8 cellular contexts compared by ENCODE assay signal in genomic region chr15:51750942-51751686, GRCh38. TPM values are rescaled to one million over a fixed set of nuclear protein-coding genes. Genes with fewer than 3 reads are reported as not detected.
DNase-seq lines count a peak whose midpoint lies in the region; ATAC-seq and TF ChIP-seq lines count a peak whose summit lies in the region.

Gene TMOD2 (plus strand): TSS chr15:51751597. CDS start chr15:51766442, 14,845 bp downstream.

- H3F3A ChIP-seq in GM23338 (replicated peaks; ENCODE audit: low read depth): no peaks in the 10 kb centered on the region; the same call in 1 of the 2 replicates

- peaks cover 4% of the 10 kb centered on the region; the same call in 1 of the 2 replicates for H4K20me1 ChIP-seq in GM23338 (replicated peaks; ENCODE audit: insufficient read depth)

- H2AFZ ChIP-seq in GM23338: peak within 1 kb of the TSS; percentile 100

- H3K36me3 Mint-ChIP-seq in GM23338 (ENCODE audit: low read depth) (no peaks in the 10 kb centered on the region), memory B cell (peaks cover 6% of the 10 kb centered on the region)
- peaks cover 18% of the 10 kb centered on the region for H3K36me3 Mint-ChIP-seq in activated CD4-positive, alpha-beta T cell treated with anti-CD3 and anti-CD28 coated beads, Interleukin-2, amount 10 ng/mL, durations not matched to agents 7 days and 5 days (ENCODE audit: low read depth)

- H3K4me3 ChIP-seq in GM23338: peak within 1 kb of the TSS; percentile 95
- peak within 1 kb of the TSS; percentile 46 for H3K4me3 ChIP-seq in MG63
- H3K4me3 ChIP-seq in effector memory CD4-positive, alpha-beta T cell (ENCODE audit: insufficient read depth, low read depth, low read length, poor library complexity, severe bottlenecking): peak within 1 kb of the TSS; percentile 57

- no peaks in the 10 kb centered on the region for H3K9me3 ChIP-seq in MG63
- no peaks in the 10 kb centered on the region for H3K9me3 ChIP-seq in effector memory CD4-positive, alpha-beta T cell (ENCODE audit: control insufficient read depth, low read length)

- H3K79me2 ChIP-seq in GM23338 (replicated peaks; ENCODE audit: insufficient read depth): no peaks in the 10 kb centered on the region

- TF ChIP-seq CTCF in GM10248 (IDR thresholded peaks at IDR 0.05; ENCODE audit: control extremely low read depth, extremely low read depth, low read depth, missing control alignments) (no peak), GM23338 (conservative IDR thresholded peaks at IDR 0.05; ENCODE audit: low read depth in 2 of 2) (no peak)

- peaks cover 11% of the 10 kb centered on the region; the same call in 1 of the 2 replicates for H3K4me1 ChIP-seq in GM23338 (ENCODE audit: insufficient read depth)
- no peaks in the 10 kb centered on the region for H3K4me1 ChIP-seq in effector memory CD4-positive, alpha-beta T cell (ENCODE audit: control insufficient read depth, insufficient read depth, low read length, poor library complexity, severe bottlenecking)

- POLR2A ChIA-PET in GM10248 (lab: Yijun Ruan, JAX): no interaction called here
- POLR2A ChIA-PET in activated CD4-positive, alpha-beta T cell treated with anti-CD3 and anti-CD28 coated beads, Interleukin-2, amount 10 ng/mL, durations not matched to agents 7 days and 5 days (lab: Charles Lee): no interaction called here

- ATAC-seq in GM23338 (peak; percentile 93), memory B cell (ENCODE audit: low read depth) (peak; percentile 84)

- H3K27me3 Mint-ChIP-seq in GM23338 (ENCODE audit: insufficient read depth, low read depth, poor library complexity): peaks cover 38% of the 10 kb centered on the region
- peaks cover 38% of the 10 kb centered on the region for H3K27me3 Mint-ChIP-seq in activated CD4-positive, alpha-beta T cell treated with anti-CD3 and anti-CD28 coated beads, Interleukin-2, amount 10 ng/mL, durations not matched to agents 7 days and 5 days
- no peaks in the 10 kb centered on the region for H3K27me3 Mint-ChIP-seq in memory B cell

- no peak within 1 kb of the TSS for H3K27ac Mint-ChIP-seq in GM23338
- H3K27ac Mint-ChIP-seq in activated CD4-positive, alpha-beta T cell treated with anti-CD3 and anti-CD28 coated beads, Interleukin-2, amount 10 ng/mL, durations not matched to agents 7 days and 5 days: no peak within 1 kb of the TSS
- H3K27ac Mint-ChIP-seq in memory B cell: peak within 1 kb of the TSS; percentile 83

- H3K4me3 Mint-ChIP-seq in GM23338 (peak within 1 kb of the TSS; percentile 92), memory B cell (peak within 1 kb of the TSS; percentile 99)
- H3K4me3 Mint-ChIP-seq in activated CD4-positive, alpha-beta T cell treated with anti-CD3 and anti-CD28 coated beads, Interleukin-2, amount 10 ng/mL, durations not matched to agents 7 days and 5 days: peak within 1 kb of the TSS; percentile 82

- H3K4me2 ChIP-seq in GM23338: peak within 1 kb of the TSS; percentile 84

- H3K9me3 Mint-ChIP-seq in GM23338: no peaks in the 10 kb centered on the region
- peaks cover 9% of the 10 kb centered on the region for H3K9me3 Mint-ChIP-seq in activated CD4-positive, alpha-beta T cell treated with anti-CD3 and anti-CD28 coated beads, Interleukin-2, amount 10 ng/mL, durations not matched to agents 7 days and 5 days
- H3K9me3 Mint-ChIP-seq in memory B cell: no peaks in the 10 kb centered on the region

- H3K27ac ChIP-seq in GM23338 (ENCODE audit: low read depth): no peak within 1 kb of the TSS
- no peak within 1 kb of the TSS for H3K27ac ChIP-seq in effector memory CD4-positive, alpha-beta T cell (ENCODE audit: insufficient read depth, low read length, poor library complexity, severe bottlenecking)

- CTCF ChIA-PET in GM10248 (lab: Yijun Ruan, JAX): interaction anchor here (0.8 to 1.8 kb wide), 4 partner anchors 10 to 101 kb away, joined by 3 to 6 read pairs (median 4); no protein-coding TSS in a partner anchor
- CTCF ChIA-PET in activated CD4-positive, alpha-beta T cell treated with anti-CD3 and anti-CD28 coated beads, Interleukin-2, amount 10 ng/mL, durations not matched to agents 7 days and 5 days (lab: Charles Lee): interaction anchor here (2.0 kb wide), 1 partner anchor 15 kb away, joined by 8 read pairs; the partner anchor contains the start of gene LYSMD2

- H3K36me3 ChIP-seq in GM23338 (ENCODE audit: insufficient read depth) (no peaks in the 10 kb centered on the region), MG63 (no peaks in the 10 kb centered on the region)
- H3K36me3 ChIP-seq in effector memory CD4-positive, alpha-beta T cell (ENCODE audit: control insufficient read depth, insufficient read depth, low read length): no peaks in the 10 kb centered on the region

- H3K4me1 Mint-ChIP-seq in GM23338 (peaks cover 9% of the 10 kb centered on the region), memory B cell (peaks cover 39% of the 10 kb centered on the region)
- peaks cover 38% of the 10 kb centered on the region for H3K4me1 Mint-ChIP-seq in activated CD4-positive, alpha-beta T cell treated with anti-CD3 and anti-CD28 coated beads, Interleukin-2, amount 10 ng/mL, durations not matched to agents 7 days and 5 days

- H3K27me3 ChIP-seq in GM23338 (ENCODE audit: insufficient read depth) (peaks cover 50% of the 10 kb centered on the region), MG63 (peaks cover 60% of the 10 kb centered on the region)
- no peaks in the 10 kb centered on the region for H3K27me3 ChIP-seq in effector memory CD4-positive, alpha-beta T cell (replicated peaks; ENCODE audit: control insufficient read depth, insufficient read depth, low read length, poor library complexity, severe bottlenecking)

- DNase-seq in GM10248 (ENCODE audit: extremely low spot score): peak; percentile 76
- DNase-seq in GM23338 (ENCODE audit: low spot score): peak; percentile 81
- DNase-seq in MG63: peak; percentile 32
- DNase-seq in activated CD4-positive, alpha-beta T cell treated with anti-CD3 and anti-CD28 coated beads, Interleukin-2, amount 10 ng/mL, durations not matched to agents 7 days and 5 days: peak; percentile 42
- peak; percentile 15 to 25 (median 24) for DNase-seq in effector memory CD4-positive, alpha-beta T cell
- peak; percentile 33 to 61 for DNase-seq in memory B cell (ENCODE audit: low spot score in 2 of 2)
- DNase-seq in stimulated activated naive CD4-positive, alpha-beta T cell treated with Interleukin-2 at 50 U/mL for 16 hours (lab: John Stamatoyannopoulos, UW): peak; percentile 26
- DNase-seq in OCI-M1 (lab: John Stamatoyannopoulos, UW): no peak

- no peaks in the 10 kb centered on the region for H3K9me2 ChIP-seq in GM23338 (ENCODE audit: insufficient read depth)

TF ChIP-seq in GM23338, 12 proteins besides CTCF, POLR2A, EP300 and RAD21:
- peak; percentile 36 for TF ChIP-seq EZH2 (IDR thresholded peaks at IDR 0.05; ENCODE audit: low read depth, unreplicated experiment)
- TF ChIP-seq NANOG (IDR thresholded peaks at IDR 0.05; ENCODE audit: borderline replicate concordance): no peak
- TF ChIP-seq ETS1 (IDR thresholded peaks at IDR 0.05): 0 out of 2 replicates have a peak, but pooled peaks have one; percentile 41
- no peak for TF ChIP-seq EZH2phosphoT487 (IDR thresholded peaks at IDR 0.05; ENCODE audit: unreplicated experiment)
- no peak for TF ChIP-seq POLR2AphosphoS5 (IDR thresholded peaks at IDR 0.05; ENCODE audit: low read depth)
- no peak for TF ChIP-seq JUNB (IDR thresholded peaks at IDR 0.05; ENCODE audit: unreplicated experiment)
- no peak for TF ChIP-seq REST (IDR thresholded peaks at IDR 0.05; ENCODE audit: unreplicated experiment)
- TF ChIP-seq ZNF114 (CRISPR knock-in tag; IDR thresholded peaks at IDR 0.05): no peak
- no peak for TF ChIP-seq ZNF331 (CRISPR knock-in tag; IDR thresholded peaks at IDR 0.05; ENCODE audit: low read depth)

RNA-seq across cellular contexts. Expression of gene TMOD2, which starts in this region (rescaled TPM):
- 5.9 and 7.4 TPM in 2 replicates for total RNA-seq in GM23338 (2014; rRNA removed; shearing (Covaris generic))
- 2.8 and 3.0 TPM in 2 replicates for polyA plus RNA-seq in GM23338 (2016; fragmentation: Nextera tagmentation; extraction: Ambion mirVana)
- 1.3 and 1.4 TPM in 2 replicates for total RNA-seq in MG63 (2014; rRNA removed; shearing (Covaris generic); ENCODE audit: low replicate concordance)
- total RNA-seq in activated CD4-positive, alpha-beta T cell treated with anti-CD3 and anti-CD28 coated beads, Interleukin-2, amount 10 ng/mL, durations not matched to agents 7 days and 5 days: 10 to 100 TPM; 10.9 to 12.8 TPM
